In the genomic region with DNA sequence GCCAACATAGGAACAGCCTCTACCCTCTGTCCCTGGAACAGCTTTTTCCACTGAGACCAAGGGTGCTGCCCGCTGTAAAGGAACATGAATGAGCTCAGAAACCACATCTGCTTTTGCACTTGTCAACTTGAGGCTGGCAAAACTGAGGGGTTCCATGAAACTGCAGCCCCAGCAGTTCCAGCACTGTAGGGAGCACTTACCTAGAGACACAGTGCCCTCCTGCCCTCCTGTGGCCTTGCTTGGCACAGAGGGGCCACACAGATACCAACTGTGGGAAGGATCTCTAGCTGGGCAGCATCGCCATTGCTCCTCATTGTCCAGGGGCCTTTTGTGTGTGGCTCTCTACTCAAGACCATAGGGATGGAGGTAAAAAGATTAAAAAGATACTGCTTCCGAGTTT, we compare ENCODE assay signal across 9 cellular contexts. TPM values are rescaled to one million over a fixed set of nuclear protein-coding genes. Genes with fewer than 3 reads are reported as not detected.
A peak's percentile ranks its signal among the peaks of the same experiment; 100 is the strongest.
DNase-seq lines count a peak whose midpoint lies in the region; ATAC-seq and TF ChIP-seq lines count a peak whose summit lies in the region.
"Had no signal": no experiment of that assay in that cellular context is flagged by ENCODE, and none has a peak within 500 bp of the region (broad histone marks: within the 10 kb centered on the region; RNA-seq: fewer than 3 reads in every experiment).

No MANE protein-coding gene starts in this region.

- H3K27ac ChIP-seq in layer of hippocampus (ENCODE audit: low read depth, low read length) = peak overlapping the region; percentile 94
- H3K27ac ChIP-seq in tibial artery = peak overlapping the region; percentile 37 to 49
- H3K27ac ChIP-seq: right lobe of liver had no signal

- peak; percentile 32 for ATAC-seq in activated CD8-positive, alpha-beta memory T cell treated with anti-CD3 and anti-CD28 coated beads, Interleukin-2, amount 10 ng/mL, durations not matched to agents 7 days and 5 days
- ATAC-seq in activated T-helper 17 cell treated with anti-CD3 and anti-CD28 coated beads, Interleukin-2, amount 50 U/mL, for 72 hours (replicated peaks) = peak; percentile 35
- ATAC-seq in GM21447 (IDR thresholded peaks at IDR 0.05; ENCODE audit: unreplicated experiment) = no peak

- H3K27me3 ChIP-seq in layer of hippocampus (ENCODE audit: control insufficient read depth, insufficient read depth, low read length) (no peaks in the 10 kb centered on the region), tibial artery (no peaks in the 10 kb centered on the region)
- H3K27me3 ChIP-seq: right lobe of liver had no signal

- no peaks in the 10 kb centered on the region for H3K36me3 ChIP-seq in tibial artery
- H3K36me3 ChIP-seq: right lobe of liver had no signal

- H3K4me1 Mint-ChIP-seq in activated CD8-positive, alpha-beta memory T cell treated with anti-CD3 and anti-CD28 coated beads, Interleukin-2, amount 10 ng/mL, durations not matched to agents 7 days and 5 days = peaks cover 84% of the 10 kb centered on the region
- H3K4me1 Mint-ChIP-seq in activated T-helper 17 cell treated with anti-CD3 and anti-CD28 coated beads, Interleukin-2, amount 50 U/mL, for 72 hours = peaks cover 82% of the 10 kb centered on the region

- H3K9me3 Mint-ChIP-seq in activated CD8-positive, alpha-beta memory T cell treated with anti-CD3 and anti-CD28 coated beads, Interleukin-2, amount 10 ng/mL, durations not matched to agents 7 days and 5 days (ENCODE audit: low read depth) = no peaks in the 10 kb centered on the region
- H3K9me3 Mint-ChIP-seq in activated T-helper 17 cell treated with anti-CD3 and anti-CD28 coated beads, Interleukin-2, amount 50 U/mL, for 72 hours = no peaks in the 10 kb centered on the region

- H3K27me3 Mint-ChIP-seq in activated CD8-positive, alpha-beta memory T cell treated with anti-CD3 and anti-CD28 coated beads, Interleukin-2, amount 10 ng/mL, durations not matched to agents 7 days and 5 days = no peaks in the 10 kb centered on the region
- no peaks in the 10 kb centered on the region for H3K27me3 Mint-ChIP-seq in activated T-helper 17 cell treated with anti-CD3 and anti-CD28 coated beads, Interleukin-2, amount 50 U/mL, for 72 hours

- peaks cover 13% of the 10 kb centered on the region for H3K36me3 Mint-ChIP-seq in activated CD8-positive, alpha-beta memory T cell treated with anti-CD3 and anti-CD28 coated beads, Interleukin-2, amount 10 ng/mL, durations not matched to agents 7 days and 5 days
- H3K36me3 Mint-ChIP-seq in activated T-helper 17 cell treated with anti-CD3 and anti-CD28 coated beads, Interleukin-2, amount 50 U/mL, for 72 hours (ENCODE audit: low read depth) = peaks cover 56% of the 10 kb centered on the region

- intact Hi-C loops in tibial artery (cut with DNase I; ENCODE audit: low total_unique reads) = no loop called here

- no peak overlapping the region for H3K4me3 Mint-ChIP-seq in activated CD8-positive, alpha-beta memory T cell treated with anti-CD3 and anti-CD28 coated beads, Interleukin-2, amount 10 ng/mL, durations not matched to agents 7 days and 5 days
- peak overlapping the region; percentile 78 for H3K4me3 Mint-ChIP-seq in activated T-helper 17 cell treated with anti-CD3 and anti-CD28 coated beads, Interleukin-2, amount 50 U/mL, for 72 hours

- peaks cover 0 to 57% (median 40%) of the 10 kb centered on the region in 4 donors for H3K4me1 ChIP-seq in tibial artery
- H3K4me1 ChIP-seq: right lobe of liver had no signal

- DNase-seq in activated CD8-positive, alpha-beta memory T cell treated with anti-CD3 and anti-CD28 coated beads, Interleukin-2, amount 10 ng/mL, durations not matched to agents 7 days and 5 days = no peak
- DNase-seq in activated CD8-positive, alpha-beta memory T cell treated with anti-CD3 and anti-CD28 coated beads, Interleukin-2, amount 50 U/mL, for 48 hours = no peak
- DNase-seq in tibial artery (no peak), hepatic stellate cell (ENCODE audit: low spot score) (no peak), NCI-H2171 treated with DMSO at 0.1 percent for 48 hours (lab: John Stamatoyannopoulos, UW) (no peak)
- DNase-seq: right lobe of liver had no signal

- CTCF ChIA-PET in activated CD8-positive, alpha-beta memory T cell treated with anti-CD3 and anti-CD28 coated beads, Interleukin-2, amount 10 ng/mL, durations not matched to agents 7 days and 5 days (lab: Charles Lee) = interaction anchor here (0.7 to 2.1 kb wide), 18 partner anchors 10 to 140 kb away, joined by 3 to 11 read pairs (median 4); no protein-coding TSS in a partner anchor

- no peaks in the 10 kb centered on the region for H3K9me3 ChIP-seq in tibial artery
- H3K9me3 ChIP-seq: right lobe of liver had no signal

- H3K27ac Mint-ChIP-seq in activated CD8-positive, alpha-beta memory T cell treated with anti-CD3 and anti-CD28 coated beads, Interleukin-2, amount 10 ng/mL, durations not matched to agents 7 days and 5 days = no peak overlapping the region
- H3K27ac Mint-ChIP-seq in activated T-helper 17 cell treated with anti-CD3 and anti-CD28 coated beads, Interleukin-2, amount 50 U/mL, for 72 hours = peak overlapping the region; percentile 97

- TF ChIP-seq CTCF in tibial artery (IDR thresholded peaks at IDR 0.05) = no peak

- no peak overlapping the region for H3K4me3 ChIP-seq in tibial artery
- H3K4me3 ChIP-seq: right lobe of liver had no signal

RNA-seq across cellular contexts. Expression of a gene that starts 51.6 kb away (rescaled TPM):
- total RNA-seq in activated CD8-positive, alpha-beta memory T cell treated with anti-CD3 and anti-CD28 coated beads, Interleukin-2, amount 10 ng/mL, durations not matched to agents 7 days and 5 days = 10 to 100 TPM; 40.9 to 43.4 TPM
- 10 to 100 TPM; 30.1 to 39.2 TPM for total RNA-seq in activated T-helper 17 cell treated with anti-CD3 and anti-CD28 coated beads, Interleukin-2, amount 50 U/mL, for 72 hours
